Comparison of ENCODE assay signal across 9 cellular contexts in the genomic region with DNA sequence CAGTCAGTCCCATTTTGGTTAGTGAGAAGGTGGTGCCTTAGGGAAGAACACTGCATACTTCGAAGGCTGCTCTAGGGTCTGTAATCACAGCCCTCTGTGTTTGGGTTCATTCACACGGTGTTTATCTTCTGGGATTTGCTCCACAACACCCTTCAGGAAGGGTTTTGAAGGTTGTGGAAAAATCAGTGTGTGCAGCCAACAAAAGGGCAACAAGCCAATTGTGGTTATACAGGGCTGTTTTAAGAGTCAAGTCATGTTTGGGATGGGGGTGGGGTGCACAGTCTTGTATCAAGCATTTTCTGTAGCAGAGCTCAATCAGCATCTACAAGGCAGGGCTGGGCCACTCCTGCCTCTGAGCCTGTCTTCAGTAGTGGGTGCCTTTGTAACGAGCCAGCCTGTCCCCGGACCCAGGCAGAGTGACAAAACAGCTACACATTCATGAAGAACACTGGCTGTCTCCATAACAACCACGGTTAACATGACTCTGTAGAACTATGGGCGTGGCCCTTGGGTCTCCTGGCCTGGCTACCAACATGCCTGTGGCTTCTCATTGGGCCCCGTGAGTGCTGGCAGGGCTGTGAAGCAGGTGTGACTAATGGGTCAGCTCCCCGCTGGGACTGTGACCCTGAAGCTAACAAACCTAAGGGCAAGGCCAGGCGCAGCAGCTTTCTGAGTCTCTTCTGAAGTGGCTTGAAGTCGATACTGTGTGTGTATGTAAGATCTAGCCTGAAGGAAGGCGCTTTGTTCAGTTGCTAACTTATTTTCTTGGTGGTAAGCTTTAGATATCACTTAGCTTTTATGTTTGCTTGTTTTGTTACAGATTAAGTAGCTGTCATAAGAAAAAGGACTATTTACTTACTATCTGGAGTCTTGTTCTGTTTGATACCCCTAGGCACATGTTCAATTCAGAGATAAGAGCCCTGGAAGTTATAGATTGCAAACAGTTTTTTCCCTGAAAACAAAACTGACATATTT. TPM values are rescaled to one million over a fixed set of nuclear protein-coding genes. Genes with fewer than 3 reads are reported as not detected.
A peak's percentile ranks its signal among the peaks of the same experiment; 100 is the strongest.
DNase-seq lines count a peak whose midpoint lies in the region; ATAC-seq and TF ChIP-seq lines count a peak whose summit lies in the region.
"Had no signal": no experiment of that assay in that cellular context is flagged by ENCODE, and none has a peak within 500 bp of the region (broad histone marks: within the 10 kb centered on the region; RNA-seq: fewer than 3 reads in every experiment).

No MANE protein-coding gene starts in this region.

- POLR2A ChIA-PET in BJ (lab: Charles Lee), result no interaction called here
- POLR2A ChIA-PET in SK-N-SH (lab: Yijun Ruan, JAX), result no interaction called here
- POLR2A ChIA-PET in CD4-positive, alpha-beta memory T cell (lab: Charles Lee; ENCODE audit: partially characterized antibody), result no interaction called here

- no peak overlapping the region for H3K4me3 Mint-ChIP-seq in activated CD4-positive, alpha-beta T cell treated with anti-CD3 and anti-CD28 coated beads, Interleukin-2, amount 10 ng/mL, durations not matched to agents 24 days and 14 days
- no peak overlapping the region for H3K4me3 Mint-ChIP-seq in CD4-positive, alpha-beta memory T cell
- H3K4me3 Mint-ChIP-seq: central memory CD8-positive, alpha-beta T cell had no signal

- no peak overlapping the region for H2AFZ ChIP-seq in SK-N-SH (ENCODE audit: low read depth)

- H3K27ac ChIP-seq in SK-N-SH (ENCODE audit: low read depth in 2 of 2, low read length in 1 of 2) (no peak overlapping the region), gastroesophageal sphincter (no peak overlapping the region)
- no peak overlapping the region for H3K27ac ChIP-seq in CD4-positive, alpha-beta memory T cell (ENCODE audit: low read depth, low read length)

- intact Hi-C loops in activated CD4-positive, alpha-beta T cell treated with anti-CD3 and anti-CD28 coated beads, Interleukin-2, amount 10 ng/mL, durations not matched to agents 24 days and 14 days (cut with micrococcal nuclease), result no loop called here
- intact Hi-C loops in CD4-positive, alpha-beta memory T cell (cut with micrococcal nuclease), result no loop called here

- H3K9ac ChIP-seq in SK-N-SH, result no peak overlapping the region

- peak; percentile 39 for ATAC-seq in gastroesophageal sphincter
- ATAC-seq in GM19463 (IDR thresholded peaks at IDR 0.05; ENCODE audit: unreplicated experiment), result no peak

- H3K9me2 ChIP-seq in SK-N-SH, result no peaks in the 10 kb centered on the region

- no peaks in the 10 kb centered on the region for H3F3A ChIP-seq in SK-N-SH (replicated peaks; ENCODE audit: insufficient read depth)

- 66% methylated on average over 6 of the region's 11 CpGs for WGBS in SK-N-SH (ENCODE audit: low lambda C conversion rate)
- 52 to 55% methylated on average over 3 to 5 of the region's 11 CpGs for WGBS in gastroesophageal sphincter (ENCODE audit: low coverage in 1 of 2), 2 donors

- H3K79me2 ChIP-seq in SK-N-SH (ENCODE audit: insufficient read depth), result no peaks in the 10 kb centered on the region

- no peak for TF ChIP-seq POLR2A in gastroesophageal sphincter (IDR thresholded peaks at IDR 0.05)

- H3K36me3 Mint-ChIP-seq in activated CD4-positive, alpha-beta T cell treated with anti-CD3 and anti-CD28 coated beads, Interleukin-2, amount 10 ng/mL, durations not matched to agents 24 days and 14 days (ENCODE audit: low read depth), result no peaks in the 10 kb centered on the region
- no peaks in the 10 kb centered on the region for H3K36me3 Mint-ChIP-seq in CD4-positive, alpha-beta memory T cell

- no peak overlapping the region for H3K27ac Mint-ChIP-seq in activated CD4-positive, alpha-beta T cell treated with anti-CD3 and anti-CD28 coated beads, Interleukin-2, amount 10 ng/mL, durations not matched to agents 24 days and 14 days
- no peak overlapping the region for H3K27ac Mint-ChIP-seq in CD4-positive, alpha-beta memory T cell

- CTCF ChIA-PET in BJ (lab: Yijun Ruan, JAX), result interaction anchor here (1.1 kb wide), 1 partner anchor 14 kb away, joined by 3 read pairs; no protein-coding TSS in a partner anchor
- CTCF ChIA-PET in SK-N-SH (lab: Yijun Ruan, JAX), result interaction anchor here (0.8 to 1.3 kb wide), 3 partner anchors 9 to 75 kb away, joined by 3 to 5 read pairs (median 4); no protein-coding TSS in a partner anchor
- CTCF ChIA-PET in CD4-positive, alpha-beta memory T cell (lab: Charles Lee; ENCODE audit: partially characterized antibody), result interaction anchor here (0.9 kb wide), 1 partner anchor 9 kb away, joined by 4 read pairs; no protein-coding TSS in a partner anchor

- no peak for TF ChIP-seq RAD21 in SK-N-SH (IDR thresholded peaks at IDR 0.05; ENCODE audit: low read length)

- no peak overlapping the region for H3K4me2 ChIP-seq in SK-N-SH

- DNase-seq in BJ (ENCODE audit: low read depth) (peak; percentile 19), MG63 (peak; percentile 90), SK-N-SH (peak; percentile 22), occipital lobe (lab: John Stamatoyannopoulos, UW) (peak; percentile 30)
- no peak for DNase-seq in activated CD4-positive, alpha-beta T cell treated with anti-CD3 and anti-CD28 coated beads, Interleukin-2, amount 10 ng/mL, durations not matched to agents 24 days and 14 days
- DNase-seq in CD4-positive, alpha-beta memory T cell, result no peak

- peaks cover 0 to 8% of the 10 kb centered on the region in 2 experiments; a peak in 1 of 4 replicates for H3K4me1 ChIP-seq in SK-N-SH (ENCODE audit: control insufficient read depth in 1 of 2, insufficient read depth in 2 of 2, low read depth in 1 of 2, low read length in 1 of 2)
- peaks cover 0 to 11% (median 4%) of the 10 kb centered on the region in 3 donors for H3K4me1 ChIP-seq in gastroesophageal sphincter
- no peaks in the 10 kb centered on the region for H3K4me1 ChIP-seq in CD4-positive, alpha-beta memory T cell (ENCODE audit: insufficient read depth, low read length)

- peaks cover 2% of the 10 kb centered on the region for H3K27me3 Mint-ChIP-seq in activated CD4-positive, alpha-beta T cell treated with anti-CD3 and anti-CD28 coated beads, Interleukin-2, amount 10 ng/mL, durations not matched to agents 24 days and 14 days
- H3K27me3 Mint-ChIP-seq in CD4-positive, alpha-beta memory T cell, result peaks cover 2 to 5% of the 10 kb centered on the region in 2 donors

- TF ChIP-seq CTCF in BJ (IDR thresholded peaks at IDR 0.05; ENCODE audit: insufficient read depth, low read depth, low read length), result no peak
- no peak for TF ChIP-seq CTCF in SK-N-SH (IDR thresholded peaks at IDR 0.05)
- TF ChIP-seq CTCF in gastroesophageal sphincter (IDR thresholded peaks at IDR 0.05), result no peak

- H3K4me1 Mint-ChIP-seq in activated CD4-positive, alpha-beta T cell treated with anti-CD3 and anti-CD28 coated beads, Interleukin-2, amount 10 ng/mL, durations not matched to agents 24 days and 14 days, result no peaks in the 10 kb centered on the region
- peaks cover 0 to under 1% (median 0%) of the 10 kb centered on the region in 4 donors for H3K4me1 Mint-ChIP-seq in CD4-positive, alpha-beta memory T cell
- H3K4me1 Mint-ChIP-seq: central memory CD8-positive, alpha-beta T cell had no signal

- H4K20me1 ChIP-seq in SK-N-SH (ENCODE audit: insufficient read depth), result no peaks in the 10 kb centered on the region

- no peak for TF ChIP-seq EP300 in SK-N-SH (IDR thresholded peaks at IDR 0.05; ENCODE audit: borderline replicate concordance in 1 of 2, low read depth in 1 of 2, low read length in 1 of 2)
- TF ChIP-seq EP300 in gastroesophageal sphincter (IDR thresholded peaks at IDR 0.05), result no peak

- H3K27me3 ChIP-seq in BJ (ENCODE audit: control insufficient read depth, insufficient read depth, low read length), result no peaks in the 10 kb centered on the region; the same call in 1 of the 2 replicates
- no peaks in the 10 kb centered on the region for H3K27me3 ChIP-seq in MG63
- no peaks in the 10 kb centered on the region for H3K27me3 ChIP-seq in SK-N-SH (ENCODE audit: insufficient read depth)
- H3K27me3 ChIP-seq in gastroesophageal sphincter, result no peaks in the 10 kb centered on the region
- no peaks in the 10 kb centered on the region for H3K27me3 ChIP-seq in CD4-positive, alpha-beta memory T cell (ENCODE audit: insufficient read depth, low read length)

- no peaks in the 10 kb centered on the region for H3K36me3 ChIP-seq in BJ (ENCODE audit: control insufficient read depth, insufficient read depth, low read length)
- no peaks in the 10 kb centered on the region for H3K36me3 ChIP-seq in MG63
- H3K36me3 ChIP-seq in SK-N-SH (replicated peaks in 1 of 2; ENCODE audit: control insufficient read depth in 1 of 2, insufficient read depth in 2 of 2, low read length in 1 of 2), result no peaks in the 10 kb centered on the region
- no peaks in the 10 kb centered on the region for H3K36me3 ChIP-seq in gastroesophageal sphincter
- H3K36me3 ChIP-seq in CD4-positive, alpha-beta memory T cell (ENCODE audit: insufficient read depth, low read length), result no peaks in the 10 kb centered on the region

- H3K4me3 ChIP-seq in BJ (ENCODE audit: low read depth, low read length) (no peak overlapping the region), MG63 (no peak overlapping the region), SK-N-SH (ENCODE audit: low read depth in 2 of 2, low read length in 1 of 2) (no peak overlapping the region), gastroesophageal sphincter (no peak overlapping the region)
- H3K4me3 ChIP-seq in CD4-positive, alpha-beta memory T cell (ENCODE audit: low read length in 2 of 2), result no peak overlapping the region

- H3K9me3 ChIP-seq in MG63 (no peaks in the 10 kb centered on the region), SK-N-SH (no peaks in the 10 kb centered on the region), gastroesophageal sphincter (no peaks in the 10 kb centered on the region)
- H3K9me3 ChIP-seq in CD4-positive, alpha-beta memory T cell (ENCODE audit: control insufficient read depth in 1 of 2, low read length in 2 of 2), result no peaks in the 10 kb centered on the region

- no peaks in the 10 kb centered on the region for H3K9me3 Mint-ChIP-seq in activated CD4-positive, alpha-beta T cell treated with anti-CD3 and anti-CD28 coated beads, Interleukin-2, amount 10 ng/mL, durations not matched to agents 24 days and 14 days
- H3K9me3 Mint-ChIP-seq in CD4-positive, alpha-beta memory T cell, result no peaks in the 10 kb centered on the region
- H3K9me3 Mint-ChIP-seq: central memory CD8-positive, alpha-beta T cell had no signal

TF ChIP-seq in SK-N-SH, 30 proteins besides CTCF, POLR2A, EP300 and RAD21:
- TF ChIP-seq JUND (IDR thresholded peaks at IDR 0.05) (no peak), NFIC (IDR thresholded peaks at IDR 0.05; ENCODE audit: borderline replicate concordance) (0 out of 2 replicates have a peak, but pooled peaks have one; percentile 32)

RNA-seq across cellular contexts. Expression of gene GOLM1, which starts 27.9 kb away (rescaled TPM):
- 34.7 and 35.9 TPM in 2 replicates for polyA plus RNA-seq in BJ (2011; rRNA removed)
- polyA minus RNA-seq in BJ (2011; rRNA and poly(A)+ RNA removed), result 10.9 and 12.2 TPM in 2 replicates
- total RNA-seq in MG63 (2014; rRNA removed; shearing (Covaris generic); ENCODE audit: low replicate concordance), result 37.9 and 43.9 TPM in 2 replicates
- polyA plus RNA-seq in SK-N-SH (2012; rRNA removed), result 69.8 and 83.2 TPM in 2 replicates
- 76.9 and 101 TPM in 2 replicates for polyA plus RNA-seq in SK-N-SH (2012; cell fraction: cytosol; rRNA removed)
- 20.0 and 33.9 TPM in 2 replicates for polyA plus RNA-seq in SK-N-SH (2012; cell fraction: nucleus; rRNA removed)
- total RNA-seq in gastroesophageal sphincter, result 10 to 100 TPM in 1 of 4 donors, 1 to 10 TPM in 3; 4.8 to 22.2 (median 8.0) TPM
- total RNA-seq in occipital lobe, result 75.5 TPM
- 5.5 and 6.6 TPM in 2 replicates for total RNA-seq in activated CD4-positive, alpha-beta T cell treated with anti-CD3 and anti-CD28 coated beads, Interleukin-2, amount 10 ng/mL, durations not matched to agents 24 days and 14 days
- total RNA-seq in CD4-positive, alpha-beta memory T cell, result not detected
- polyA plus RNA-seq in CD4-positive, alpha-beta memory T cell, result under 1 TPM; 0.54 to 1.00 TPM

Comparison
In these comparisons a context has a peak if more than half of its experiments do, and no peak if none do; other contexts are left out.
1. DNase-seq: peak in BJ (single experiment), MG63 (single experiment), SK-N-SH (single experiment) and occipital lobe (single experiment); none in activated CD4-positive, alpha-beta T cell treated with anti-CD3 and anti-CD28 coated beads, Interleukin-2, amount 10 ng/mL, durations not matched to agents 24 days and 14 days (single experiment) and CD4-positive, alpha-beta memory T cell (0 of 5).